ENCODE assay signal across 8 cellular contexts in the genomic region with DNA sequence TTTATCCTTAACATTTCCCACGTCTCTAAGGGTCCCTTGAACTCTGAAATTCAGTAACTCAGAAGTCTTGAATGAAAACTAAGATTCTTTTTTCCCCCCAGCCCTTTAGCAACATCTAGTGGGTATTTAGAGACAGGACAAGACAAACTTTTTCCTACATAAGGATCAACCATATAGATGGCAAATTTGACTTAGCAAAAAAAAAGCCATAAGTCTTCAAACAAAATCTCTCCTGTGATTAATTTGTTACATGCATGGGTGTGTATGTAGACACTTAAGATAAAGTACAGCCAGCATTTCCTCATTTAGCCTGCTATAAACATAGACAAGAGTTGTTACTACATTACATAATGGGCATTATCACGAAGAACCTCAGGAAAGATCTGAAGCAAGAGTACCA. TPM values are rescaled to one million over a fixed set of nuclear protein-coding genes. Genes with fewer than 3 reads are reported as not detected.
DNase-seq lines count a peak whose midpoint lies in the region; ATAC-seq, FAIRE-seq and TF ChIP-seq lines count a peak whose summit lies in the region.

No MANE protein-coding gene starts in this region.

- H3K27me3 Mint-ChIP-seq in progenitor cell of endocrine pancreas, result no peaks in the 10 kb centered on the region

- DNase-seq in NCI-H748 (lab: John Stamatoyannopoulos, UW; ENCODE audit: unreplicated experiment), result peak; percentile 31
- DNase-seq in NCI-H748 treated with DMSO at 0.1 percent for 48 hours (lab: John Stamatoyannopoulos, UW), result no peak
- peak; percentile 4 for DNase-seq in NOMO-1 treated with dmso at 0.1 percent for 144 hours (lab: John Stamatoyannopoulos, UW; ENCODE audit: unreplicated experiment)
- no peak for DNase-seq in progenitor cell of endocrine pancreas (ENCODE audit: low spot score, unreplicated experiment)
- no peak for DNase-seq in stimulated activated CD4-positive, alpha-beta T cell treated with anti-CD3 and anti-CD28 coated beads, Interleukin-4, amount 100 ng/mL, for 1 hour
- no peak for DNase-seq in NCI-H187 treated with DMSO at 0.1 percent for 48 hours (lab: John Stamatoyannopoulos, UW)

- peak overlapping the region; percentile 23 for H3K27ac Mint-ChIP-seq in progenitor cell of endocrine pancreas

- no peak overlapping the region for H3K4me3 Mint-ChIP-seq in progenitor cell of endocrine pancreas (ENCODE audit: low read depth)

- no peak for ATAC-seq in GM19035 (IDR thresholded peaks at IDR 0.05; ENCODE audit: unreplicated experiment)

- no peaks in the 10 kb centered on the region for H3K9me3 Mint-ChIP-seq in progenitor cell of endocrine pancreas (ENCODE audit: low read depth)

- FAIRE-seq in endometrium (lab: Jason Lieb, UNC), result peak; percentile 35

- peak; percentile 69 for TF ChIP-seq CTCF in progenitor cell of endocrine pancreas (IDR thresholded peaks at IDR 0.05; ENCODE audit: unreplicated experiment)

- peaks cover 12% of the 10 kb centered on the region for H3K4me1 Mint-ChIP-seq in progenitor cell of endocrine pancreas (ENCODE audit: low read depth)

- H3K36me3 Mint-ChIP-seq in progenitor cell of endocrine pancreas (ENCODE audit: insufficient read depth), result peaks cover 1% of the 10 kb centered on the region

RNA-seq across cellular contexts. Expression of a gene that starts 29.1 kb away (rescaled TPM):
- total RNA-seq in progenitor cell of endocrine pancreas, result 0.55 and 0.80 TPM in 2 replicates

Comparison
In these comparisons a context has a peak if more than half of its experiments do, and no peak if none do; other contexts are left out.
1. DNase-seq: peak in NCI-H748 (single experiment) and NOMO-1 treated with dmso at 0.1 percent for 144 hours (single experiment); none in NCI-H748 treated with DMSO at 0.1 percent for 48 hours (single experiment), progenitor cell of endocrine pancreas (single experiment), stimulated activated CD4-positive, alpha-beta T cell treated with anti-CD3 and anti-CD28 coated beads, Interleukin-4, amount 100 ng/mL, for 1 hour (single experiment) and NCI-H187 treated with DMSO at 0.1 percent for 48 hours (single experiment).